20 cellular contexts compared by ENCODE assay signal in the genomic region with DNA sequence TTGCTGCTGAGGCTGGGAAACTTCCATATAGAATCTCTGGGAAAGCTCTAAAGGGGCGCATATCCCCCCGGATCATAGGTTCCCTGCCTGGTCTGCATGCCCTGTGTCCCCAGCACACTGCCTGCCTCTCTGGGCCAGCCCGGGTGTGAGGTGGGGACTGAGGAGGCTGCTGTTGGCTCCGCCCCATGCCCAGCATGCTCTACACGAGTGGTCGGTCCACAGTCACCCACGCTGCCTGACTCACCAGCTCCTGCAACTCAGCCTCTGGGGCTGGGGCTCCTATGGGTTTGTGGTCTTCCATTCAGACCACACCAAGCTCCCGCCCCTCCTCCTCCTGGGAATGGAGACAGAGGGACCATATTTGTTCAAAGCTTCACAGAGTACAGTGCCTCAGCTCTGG.
"Had no signal": no experiment of that assay in that cellular context is flagged by ENCODE, and none has a peak within 500 bp of the region (broad histone marks: within the 10 kb centered on the region; RNA-seq: fewer than 3 reads in every experiment).

No MANE protein-coding gene starts in this region.

- H3K9me3 ChIP-seq: adrenal gland, thyroid gland had no signal

- H3K27ac Mint-ChIP-seq: activated naive CD8-positive, alpha-beta T cell; activated T-helper 2 cell treated with anti-CD3 and anti-CD28 coated beads, Interferon-gamma antibody, Interleukin-2, Interleukin-4, amounts not matched to agents 10 μg/mL and 5 μg/mL and 100 μg/mL, durations not matched to agents 14 hours and 24 hours and 36 hours; natural killer cell treated with Interleukin-12 subunit alpha and Interleukin-12 subunit beta and Interleukin-15 and Interleukin-18, amount 100 ng/mL, for 72 hours had no signal

- H3K36me3 ChIP-seq: adrenal gland, thyroid gland had no signal

- FAIRE-seq: endometrium had no signal

- DNase-seq: activated CD4-positive, CD25-positive, alpha-beta regulatory T cell treated with anti-CD3 and anti-CD28 coated beads, Interleukin-2, amount 50 U/mL, for 72 hours; activated CD8-positive, alpha-beta memory T cell treated with anti-CD3 and anti-CD28 coated beads, Interleukin-2, amount 50 U/mL, for 48 hours; activated naive CD4-positive, alpha-beta T cell; activated T-cell treated with anti-CD3 and anti-CD28 coated beads, Interleukin-2, amount 50 U/mL, for 4 hours; foreskin melanocyte; midbrain; posterior cingulate gyrus; retina; stimulated activated CD4-positive, alpha-beta T cell treated with anti-CD3 and anti-CD28 coated beads, Interleukin-4, amount 100 ng/mL, for 24 hours; stimulated activated naive CD4-positive, alpha-beta T cell treated with Interleukin-2 at 50 U/mL for 16 hours; substantia nigra; thyroid gland had no signal

- H3K4me3 ChIP-seq: adrenal gland, SK-N-MC, thyroid gland had no signal

- H3K27ac ChIP-seq: adrenal gland, SK-N-MC, thyroid gland, VCaP had no signal

- H3K4me1 ChIP-seq: adrenal gland, thyroid gland had no signal

- H3K4me3 Mint-ChIP-seq: activated naive CD8-positive, alpha-beta T cell; activated T-cell treated with anti-CD3 and anti-CD28 coated beads, Interleukin-2, amount 50 U/mL, for 4 hours; natural killer cell treated with Interleukin-12 subunit alpha and Interleukin-12 subunit beta and Interleukin-15 and Interleukin-18, amount 100 ng/mL, for 72 hours had no signal

- ATAC-seq: activated T-cell treated with anti-CD3 and anti-CD28 coated beads, Interleukin-2, amount 50 U/mL, for 4 hours; left lobe of liver; natural killer cell treated with Interleukin-12 subunit alpha and Interleukin-12 subunit beta and Interleukin-15 and Interleukin-18, amount 100 ng/mL, for 72 hours had no signal

- H3K36me3 Mint-ChIP-seq: activated naive CD8-positive, alpha-beta T cell; natural killer cell treated with Interleukin-12 subunit alpha and Interleukin-12 subunit beta and Interleukin-15 and Interleukin-18, amount 100 ng/mL, for 72 hours had no signal

- H3K9me3 Mint-ChIP-seq: activated T-cell treated with anti-CD3 and anti-CD28 coated beads, Interleukin-2, amount 50 U/mL, for 4 hours; activated T-helper 2 cell treated with anti-CD3 and anti-CD28 coated beads, Interferon-gamma antibody, Interleukin-2, Interleukin-4, amounts not matched to agents 10 μg/mL and 5 μg/mL and 100 μg/mL, durations not matched to agents 14 hours and 24 hours and 36 hours; natural killer cell treated with Interleukin-12 subunit alpha and Interleukin-12 subunit beta and Interleukin-15 and Interleukin-18, amount 100 ng/mL, for 72 hours had no signal

- H3K27me3 ChIP-seq: adrenal gland, thyroid gland had no signal

- H3K27me3 Mint-ChIP-seq: activated naive CD8-positive, alpha-beta T cell had no signal
